In genomic region chr20:34088871-34089479, GRCh38 we compare ENCODE assay signal across 1 cellular context.
TF ChIP-seq lines count a peak whose summit lies in the region.

No MANE protein-coding gene starts in this region.

TF ChIP-seq in K562, 482 proteins besides CTCF, POLR2A, EP300 and RAD21:
- TF ChIP-seq SUPT5H (IDR thresholded peaks at IDR 0.05) = 0 out of 2 replicates have a peak, but pooled peaks have one; percentile 12
- no peak for TF ChIP-seq NR2C1 (IDR thresholded peaks at IDR 0.05)
- no peak for TF ChIP-seq NR2C1 (tag; IDR thresholded peaks at IDR 0.05)
- no peak for TF ChIP-seq SMAD3 (CRISPR knock-in tag; conservative IDR thresholded peaks at IDR 0.05)
- TF ChIP-seq EGR1 (conservative IDR thresholded peaks at IDR 0.05) = no peak
- no peak for TF ChIP-seq LCOR (CRISPR knock-in tag; IDR thresholded peaks at IDR 0.05)
- no peak for TF ChIP-seq CREB3L1 (IDR thresholded peaks at IDR 0.05; ENCODE audit: borderline replicate concordance, low read depth)
- TF ChIP-seq IRF2 (CRISPR knock-in tag; IDR thresholded peaks at IDR 0.05) = no peak
- no peak for TF ChIP-seq GABPA (tag; conservative IDR thresholded peaks at IDR 0.05; ENCODE audit: low read depth)
- TF ChIP-seq ZNF197 (CRISPR knock-in tag; IDR thresholded peaks at IDR 0.05; ENCODE audit: low read depth) = no peak
- TF ChIP-seq CUX1 (CRISPR knock-in tag; IDR thresholded peaks at IDR 0.05) = no peak
- no peak for TF ChIP-seq BACH1 (tag; IDR thresholded peaks at IDR 0.05)
- no peak for TF ChIP-seq ZNF324 (CRISPR knock-in tag; IDR thresholded peaks at IDR 0.05)
- peak; percentile 41; the same call in 1 of the 2 replicates for TF ChIP-seq PHB (CRISPR knock-in tag; IDR thresholded peaks at IDR 0.05)
- no peak for TF ChIP-seq WHSC1 (IDR thresholded peaks at IDR 0.05; ENCODE audit: low read length)
- no peak for TF ChIP-seq CXXC5 (CRISPR knock-in tag; IDR thresholded peaks at IDR 0.05)
- no peak for TF ChIP-seq PRMT5 (CRISPR knock-in tag; IDR thresholded peaks at IDR 0.05)
- TF ChIP-seq ZBTB12 (CRISPR knock-in tag; IDR thresholded peaks at IDR 0.05) = no peak
- no peak for TF ChIP-seq MBD1 (CRISPR knock-in tag; IDR thresholded peaks at IDR 0.05)
- TF ChIP-seq ID3 (CRISPR knock-in tag; IDR thresholded peaks at IDR 0.05) = no peak
- TF ChIP-seq ID3 (tag; IDR thresholded peaks at IDR 0.05) = no peak
- TF ChIP-seq DLX4 (CRISPR knock-in tag; IDR thresholded peaks at IDR 0.05) = 0 out of 2 replicates have a peak, but pooled peaks have one; percentile 21
- TF ChIP-seq HEY1 (CRISPR knock-in tag; IDR thresholded peaks at IDR 0.05; ENCODE audit: borderline replicate concordance) = no peak
- no peak for TF ChIP-seq MCM2 (IDR thresholded peaks at IDR 0.05; ENCODE audit: low read depth)
- TF ChIP-seq CHD4 (IDR thresholded peaks at IDR 0.05; ENCODE audit: insufficient read depth, insufficient replicate concordance, low read depth, low read length, poor library complexity, severe bottlenecking) = no peak
- TF ChIP-seq PPARD (CRISPR knock-in tag; IDR thresholded peaks at IDR 0.05) = no peak
- TF ChIP-seq ZNF551 (CRISPR knock-in tag; IDR thresholded peaks at IDR 0.05) = peak; percentile 28; the same call in 1 of the 2 replicates
- no peak for TF ChIP-seq ZNF780A (CRISPR knock-in tag; IDR thresholded peaks at IDR 0.05)
- TF ChIP-seq KDM4B (IDR thresholded peaks at IDR 0.05; ENCODE audit: borderline replicate concordance in 2 of 2, low read depth in 1 of 2) = no peak
